Comparison of ENCODE assay signal across 20 cellular contexts in the genomic region with DNA sequence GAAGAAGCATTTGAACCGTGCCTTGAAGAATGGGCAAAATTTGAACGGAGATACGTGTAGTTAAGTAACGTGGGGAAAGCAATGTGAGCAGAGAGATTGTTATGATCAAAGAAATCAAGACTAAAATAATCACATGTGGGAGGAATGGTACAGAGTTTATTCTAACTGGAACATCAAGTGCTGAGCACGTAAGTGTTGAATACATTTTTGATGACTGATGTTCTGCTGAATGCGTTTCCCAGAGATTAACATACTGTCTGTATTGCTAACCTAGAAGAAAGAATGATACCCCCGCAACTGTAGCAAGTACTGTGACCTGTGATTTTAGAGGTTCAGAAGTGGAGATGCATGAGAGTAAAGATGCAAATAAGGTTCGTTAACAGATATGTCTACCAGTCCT.
DNase-seq lines count a peak whose midpoint lies in the region; ATAC-seq and TF ChIP-seq lines count a peak whose summit lies in the region.
"Had no signal": no experiment of that assay in that cellular context is flagged by ENCODE, and none has a peak within 500 bp of the region (broad histone marks: within the 10 kb centered on the region; RNA-seq: fewer than 3 reads in every experiment).

No MANE protein-coding gene starts in this region.

- no peak overlapping the region for H3K4me3 ChIP-seq in muscle layer of colon (ENCODE audit: low read depth in 1 of 2, low read length in 2 of 2)
- no peak overlapping the region for H3K4me3 ChIP-seq in rectal smooth muscle tissue (ENCODE audit: low read length)
- H3K4me3 ChIP-seq in suprapubic skin, result no peak overlapping the region
- no peak overlapping the region for H3K4me3 ChIP-seq in breast epithelium
- H3K4me3 ChIP-seq: BLaER1 treated with 17β-estradiol and CSF1 and Interleukin-3, amounts not matched to agents 10 nM and 100 nM had no signal

- 88% methylated on average over 8 of the region's 8 CpGs for WGBS in suprapubic skin

- DNase-seq in caudate nucleus (lab: John Stamatoyannopoulos, UW) (peak in 6 of 61 donors; percentile 2 to 84 (median 26)), suprapubic skin (ENCODE audit: low spot score in 2 of 2) (no peak), dedifferentiated amniotic fluid mesenchymal stem cell (ENCODE audit: extremely low spot score) (no peak), GF-D8 (lab: John Stamatoyannopoulos, UW) (no peak), breast epithelium (ENCODE audit: low spot score in 2 of 2) (no peak)
- DNase-seq in stimulated activated naive CD8-positive, alpha-beta T cell treated with anti-CD3 and anti-CD28 coated beads, Interleukin-15, amount 100 ng/mL, for 72 hours, result no peak
- DNase-seq: CD8-positive, alpha-beta T cell; COR-L47; DMS 273 treated with DMSO at 0.1 percent for 48 hours; DMS53; DND-41; EL; GOT3; H7; HFFc6 had no signal

- no peak overlapping the region for H3K27ac Mint-ChIP-seq in stimulated activated naive CD8-positive, alpha-beta T cell treated with anti-CD3 and anti-CD28 coated beads, Interleukin-15, amount 100 ng/mL, for 72 hours
- H3K27ac Mint-ChIP-seq: B cell; CD8-positive, alpha-beta T cell; HFFc6 had no signal

- TF ChIP-seq POLR2A in suprapubic skin (IDR thresholded peaks at IDR 0.05) (no peak), breast epithelium (IDR thresholded peaks at IDR 0.05) (no peak)

- H3K9me3 Mint-ChIP-seq in stimulated activated naive CD8-positive, alpha-beta T cell treated with anti-CD3 and anti-CD28 coated beads, Interleukin-15, amount 100 ng/mL, for 72 hours, result peaks cover 0 to 7% of the 10 kb centered on the region in 2 donors

- H3K36me3 ChIP-seq in muscle layer of colon (ENCODE audit: insufficient read depth, low read length) (no peaks in the 10 kb centered on the region), rectal smooth muscle tissue (ENCODE audit: control insufficient read depth, insufficient read depth, low read length) (no peaks in the 10 kb centered on the region), suprapubic skin (no peaks in the 10 kb centered on the region), breast epithelium (no peaks in the 10 kb centered on the region)
- H3K36me3 ChIP-seq: BLaER1 treated with 17β-estradiol and CSF1 and Interleukin-3, amounts not matched to agents 10 nM and 100 nM had no signal

- TF ChIP-seq CTCF in suprapubic skin (IDR thresholded peaks at IDR 0.05), result no peak
- TF ChIP-seq CTCF in breast epithelium (IDR thresholded peaks at IDR 0.05), result no peak

- intact Hi-C loops in breast epithelium (cut with DNase I; ENCODE audit: low total_unique reads), result no loop called here

- ATAC-seq in stimulated activated naive CD8-positive, alpha-beta T cell treated with anti-CD3 and anti-CD28 coated beads, Interleukin-15, amount 100 ng/mL, for 72 hours, result no peak
- ATAC-seq: CD8-positive, alpha-beta T cell; HCT116 had no signal

- no peaks in the 10 kb centered on the region for H3K9me3 ChIP-seq in muscle layer of colon (ENCODE audit: low read length)
- H3K9me3 ChIP-seq in suprapubic skin, result no peaks in the 10 kb centered on the region
- no peaks in the 10 kb centered on the region for H3K9me3 ChIP-seq in breast epithelium
- H3K9me3 ChIP-seq: BLaER1 treated with 17β-estradiol and CSF1 and Interleukin-3, amounts not matched to agents 10 nM and 100 nM had no signal

- H3K4me1 Mint-ChIP-seq in stimulated activated naive CD8-positive, alpha-beta T cell treated with anti-CD3 and anti-CD28 coated beads, Interleukin-15, amount 100 ng/mL, for 72 hours, result no peaks in the 10 kb centered on the region
- H3K4me1 Mint-ChIP-seq: B cell had no signal

- TF ChIP-seq EP300 in suprapubic skin (IDR thresholded peaks at IDR 0.05), result peak; percentile 86

- H3K27me3 Mint-ChIP-seq in stimulated activated naive CD8-positive, alpha-beta T cell treated with anti-CD3 and anti-CD28 coated beads, Interleukin-15, amount 100 ng/mL, for 72 hours, result no peaks in the 10 kb centered on the region
- H3K27me3 Mint-ChIP-seq: B cell had no signal

- peak overlapping the region; percentile 42 for H3K27ac ChIP-seq in caudate nucleus (ENCODE audit: low read depth, low read length)
- H3K27ac ChIP-seq in muscle layer of colon (ENCODE audit: low read depth, low read length), result peak overlapping the region; percentile 75
- peak overlapping the region; percentile 89 for H3K27ac ChIP-seq in rectal smooth muscle tissue (ENCODE audit: low read depth, low read length)
- H3K27ac ChIP-seq in suprapubic skin, result no peak overlapping the region
- H3K27ac ChIP-seq in breast epithelium, result no peak overlapping the region
- H3K27ac ChIP-seq: BLaER1 treated with 17β-estradiol and CSF1 and Interleukin-3, amounts not matched to agents 10 nM and 100 nM had no signal

- no peaks in the 10 kb centered on the region for H3K27me3 ChIP-seq in muscle layer of colon (ENCODE audit: control insufficient read depth in 1 of 2, insufficient read depth in 2 of 2, low read length in 2 of 2)
- no peaks in the 10 kb centered on the region for H3K27me3 ChIP-seq in rectal smooth muscle tissue (ENCODE audit: control insufficient read depth, insufficient read depth, low read length)
- no peaks in the 10 kb centered on the region for H3K27me3 ChIP-seq in suprapubic skin
- no peaks in the 10 kb centered on the region for H3K27me3 ChIP-seq in breast epithelium
- H3K27me3 ChIP-seq: BLaER1 treated with 17β-estradiol and CSF1 and Interleukin-3, amounts not matched to agents 10 nM and 100 nM had no signal

- H3K4me1 ChIP-seq in muscle layer of colon (ENCODE audit: insufficient read depth, low read length) (peaks cover 29% of the 10 kb centered on the region), rectal smooth muscle tissue (ENCODE audit: control insufficient read depth, insufficient read depth, low read length) (peaks cover 23% of the 10 kb centered on the region), suprapubic skin (no peaks in the 10 kb centered on the region), breast epithelium (no peaks in the 10 kb centered on the region)
- H3K4me1 ChIP-seq: BLaER1 treated with 17β-estradiol and CSF1 and Interleukin-3, amounts not matched to agents 10 nM and 100 nM had no signal

- no peak overlapping the region for H3K4me3 Mint-ChIP-seq in stimulated activated naive CD8-positive, alpha-beta T cell treated with anti-CD3 and anti-CD28 coated beads, Interleukin-15, amount 100 ng/mL, for 72 hours
- H3K4me3 Mint-ChIP-seq: B cell; CD8-positive, alpha-beta T cell; HFFc6 had no signal

- no peak overlapping the region for H3K9ac ChIP-seq in muscle layer of colon (ENCODE audit: low read length)
- no peak overlapping the region for H3K9ac ChIP-seq in rectal smooth muscle tissue (ENCODE audit: low read length)
- H3K9ac ChIP-seq: BLaER1 treated with 17β-estradiol and CSF1 and Interleukin-3, amounts not matched to agents 10 nM and 100 nM had no signal

Comparison
In these comparisons a context has a peak if more than half of its experiments do, and no peak if none do; other contexts are left out.
1. H3K27ac ChIP-seq: peak in caudate nucleus (single experiment), muscle layer of colon (single experiment) and rectal smooth muscle tissue (single experiment); none in suprapubic skin (single experiment) and breast epithelium (0 of 2).